Comparison of ENCODE assay signal across 1 cellular context in the genomic region with DNA sequence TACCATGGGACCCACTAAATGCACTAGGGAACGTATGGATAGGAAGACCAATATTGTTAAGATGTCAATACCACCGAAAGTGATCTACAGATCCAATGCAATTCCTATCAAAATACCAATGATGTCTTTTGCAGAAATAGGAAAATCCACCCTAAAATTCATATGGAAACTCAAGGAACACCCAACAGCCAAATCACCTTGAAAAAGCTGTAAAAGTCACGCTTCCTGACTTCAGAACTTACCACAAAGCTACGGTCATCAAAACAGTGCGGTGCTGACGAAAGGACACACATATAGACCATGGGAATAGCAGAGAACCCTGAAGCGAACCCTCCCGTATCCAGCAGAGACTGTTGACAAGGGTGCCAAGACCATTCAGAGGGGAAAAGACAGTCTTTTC.
TF ChIP-seq lines count a peak whose summit lies in the region.

No MANE protein-coding gene starts in this region.

TF ChIP-seq in SK-N-SH, 30 proteins besides CTCF, POLR2A, EP300 and RAD21 (continued from another document):
- TF ChIP-seq SMC3 (IDR thresholded peaks at IDR 0.05; ENCODE audit: low read depth, low read length) = no peak
- no peak for TF ChIP-seq TEAD4 (IDR thresholded peaks at IDR 0.05; ENCODE audit: borderline replicate concordance, insufficient read depth)
- no peak for TF ChIP-seq JUND (IDR thresholded peaks at IDR 0.05)
- TF ChIP-seq NFIC (IDR thresholded peaks at IDR 0.05; ENCODE audit: borderline replicate concordance) = no peak
- TF ChIP-seq GABPA (IDR thresholded peaks at IDR 0.05; ENCODE audit: low read depth) = no peak
- TF ChIP-seq POLR2AphosphoS5 (IDR thresholded peaks at IDR 0.05; ENCODE audit: low read depth, low read length) = no peak
- no peak for TF ChIP-seq USF1 (IDR thresholded peaks at IDR 0.05; ENCODE audit: borderline replicate concordance, low read depth)
- TF ChIP-seq FOXJ3 (CRISPR knock-in tag; IDR thresholded peaks at IDR 0.05) = no peak
- TF ChIP-seq ELF1 (IDR thresholded peaks at IDR 0.05) = no peak
TF ChIP-seq in SK-N-SH: peak in this region for 0.
